ENCODE assay signal across 17 cellular contexts in the genomic region with DNA sequence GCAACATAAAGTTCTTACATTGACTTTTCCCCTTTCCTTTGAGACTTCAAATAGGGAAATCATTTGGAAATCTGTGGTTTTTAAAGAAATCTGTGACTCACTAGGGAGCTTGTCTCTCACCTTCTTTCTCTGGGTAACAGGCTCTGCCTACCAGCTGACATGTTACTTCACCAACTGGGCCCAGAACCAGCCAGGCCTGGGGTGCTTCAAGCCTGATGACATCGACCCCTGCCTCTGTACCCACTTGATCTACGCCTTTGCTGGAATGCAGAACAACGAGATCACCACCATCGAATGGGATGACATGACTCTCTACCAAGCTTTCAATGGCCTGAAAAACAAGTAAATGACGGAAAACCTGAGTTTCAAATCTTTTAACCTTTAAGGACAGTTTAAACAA. TPM values are rescaled to one million over a fixed set of nuclear protein-coding genes. Genes with fewer than 3 reads are reported as not detected.
"Had no signal": no experiment of that assay in that cellular context is flagged by ENCODE, and none has a peak within 500 bp of the region (broad histone marks: within the 10 kb centered on the region; RNA-seq: fewer than 3 reads in every experiment).

No MANE protein-coding gene starts in this region.

- H3K4me3 ChIP-seq: body of pancreas, psoas muscle, thoracic aorta had no signal

- H3K36me3 ChIP-seq: thoracic aorta had no signal

- H3K4me1 ChIP-seq: body of pancreas, psoas muscle had no signal

- H3K27me3 ChIP-seq: body of pancreas had no signal

- H3K9me3 ChIP-seq: body of pancreas, psoas muscle, thoracic aorta had no signal

- DNase-seq: activated CD4-positive, alpha-beta T cell treated with anti-CD3 and anti-CD28 coated beads, Interleukin-2, amount 10 ng/mL, durations not matched to agents 7 days and 5 days; activated naive CD4-positive, alpha-beta T cell treated with anti-CD3 and anti-CD28 coated beads for 36 hours; activated T-cell treated with anti-CD3 and anti-CD28 coated beads for 4 hours; body of pancreas; dermis blood vessel endothelial cell; erythroblast; glutamatergic neuron; left cardiac atrium; psoas muscle; stimulated activated CD4-positive, alpha-beta T cell treated with anti-CD3 and anti-CD28 coated beads, Interleukin-15, amount 100 ng/mL, for 24 hours; stimulated activated CD4-positive, alpha-beta T cell treated with anti-CD3 and anti-CD28 coated beads, Interleukin-4, amount 100 ng/mL, for 24 hours had no signal

RNA-seq across cellular contexts. Expression of a gene that starts 9.2 kb away (rescaled TPM):
- total RNA-seq: activated CD4-positive, alpha-beta T cell treated with anti-CD3 and anti-CD28 coated beads, Interleukin-2, amount 10 ng/mL, durations not matched to agents 7 days and 5 days; activated CD8-positive, alpha-beta memory T cell treated with anti-CD3 and anti-CD28 coated beads for 36 hours; activated naive CD4-positive, alpha-beta T cell treated with anti-CD3 and anti-CD28 coated beads for 36 hours; activated T-helper 17 cell treated with anti-CD3 and anti-CD28 coated beads, Interleukin-2, amount 50 U/mL, for 72 hours; body of pancreas; cerebellum; dermis blood vessel endothelial cell; left cardiac atrium; osteoblast; psoas muscle; SK-MEL-5; thoracic aorta had no signal

RNA-seq across cellular contexts. Expression of a gene that starts 53.9 kb away (rescaled TPM):
- total RNA-seq: body of pancreas, cerebellum had no signal
